ENCODE assay signal across 10 cellular contexts in the genomic region with DNA sequence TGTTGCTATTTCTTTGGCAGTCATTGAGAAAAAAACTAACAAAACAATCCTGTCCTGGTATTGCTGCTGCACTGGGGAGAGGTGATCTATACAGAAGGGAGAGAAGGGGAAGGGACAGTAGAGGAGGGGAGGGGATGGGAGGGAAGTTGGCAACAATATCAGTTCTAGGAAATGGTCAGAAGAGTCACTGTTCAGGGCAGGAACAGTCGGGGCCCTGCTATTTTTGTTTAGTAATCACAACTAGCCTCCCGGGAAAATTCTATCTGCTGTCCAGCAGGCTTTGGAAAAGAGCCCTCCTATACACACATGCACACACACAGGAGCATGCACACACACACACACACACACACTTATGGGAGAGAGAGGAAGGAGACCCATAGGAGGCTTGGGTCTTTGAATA.
DNase-seq lines count a peak whose midpoint lies in the region; ATAC-seq, FAIRE-seq and TF ChIP-seq lines count a peak whose summit lies in the region.
"Had no signal": no experiment of that assay in that cellular context is flagged by ENCODE, and none has a peak within 500 bp of the region (broad histone marks: within the 10 kb centered on the region; RNA-seq: fewer than 3 reads in every experiment).

No MANE protein-coding gene starts in this region.

- H3K4me3 ChIP-seq in astrocyte (ENCODE audit: insufficient read depth, low read depth, low read length) (no peak overlapping the region), lower lobe of right lung (peak overlapping the region; percentile 45), transverse colon (peak overlapping the region in 2 of 4 donors; percentile 9 to 54)

- TF ChIP-seq CTCF in astrocyte (IDR thresholded peaks at IDR 0.05; ENCODE audit: insufficient read depth, low read depth, low read length) (no peak), lower lobe of right lung (IDR thresholded peaks at IDR 0.05) (no peak), transverse colon (IDR thresholded peaks at IDR 0.05) (no peak)

- in situ Hi-C loops in transverse colon (cut with MboI; ENCODE audit: low pct_ligation_motif_present in 1 of 4, low pct_unique_long_range_greater_than_20kb in 1 of 4, low sequenced_read_pairs in 3 of 4) = no loop called here

- peak overlapping the region; percentile 98 for H3K27ac Mint-ChIP-seq in activated naive CD4-positive, alpha-beta T cell treated with anti-CD3 and anti-CD28 coated beads for 36 hours
- H3K27ac Mint-ChIP-seq in astrocyte (ENCODE audit: unreplicated experiment) = no peak overlapping the region
- H3K27ac Mint-ChIP-seq: nephron progenitor cell had no signal

- 21% methylated on average over 2 of the region's 2 CpGs; no CpG with 5 or more reads in 1 of the 2 donors for WGBS in transverse colon (ENCODE audit: low coverage in 1 of 2), 2 donors

- H3K4me1 Mint-ChIP-seq in activated naive CD4-positive, alpha-beta T cell treated with anti-CD3 and anti-CD28 coated beads for 36 hours (ENCODE audit: low read depth) = peaks cover 49% of the 10 kb centered on the region
- H3K4me1 Mint-ChIP-seq in astrocyte (ENCODE audit: low read depth, unreplicated experiment) = peaks cover 5% of the 10 kb centered on the region
- H3K4me1 Mint-ChIP-seq: nephron progenitor cell had no signal

- no peak overlapping the region for H3K4me2 ChIP-seq in astrocyte (ENCODE audit: low read length)

- peaks cover 18% of the 10 kb centered on the region for H3K9me3 Mint-ChIP-seq in activated naive CD4-positive, alpha-beta T cell treated with anti-CD3 and anti-CD28 coated beads for 36 hours
- H3K9me3 Mint-ChIP-seq in astrocyte (ENCODE audit: unreplicated experiment) = peaks cover 5% of the 10 kb centered on the region

- H3K9ac ChIP-seq in astrocyte (ENCODE audit: low read length) = no peak overlapping the region

- no peaks in the 10 kb centered on the region for H3K79me2 ChIP-seq in astrocyte (ENCODE audit: insufficient read depth, low read length)

- H3K4me3 Mint-ChIP-seq in activated naive CD4-positive, alpha-beta T cell treated with anti-CD3 and anti-CD28 coated beads for 36 hours = peak overlapping the region; percentile 88
- no peak overlapping the region for H3K4me3 Mint-ChIP-seq in astrocyte (ENCODE audit: unreplicated experiment)
- H3K4me3 Mint-ChIP-seq: nephron progenitor cell had no signal

- no peak for TF ChIP-seq EP300 in transverse colon (IDR thresholded peaks at IDR 0.05; ENCODE audit: low read depth)

- H2AFZ ChIP-seq in astrocyte (ENCODE audit: low read depth, low read length) = no peak overlapping the region

- CTCF ChIA-PET in activated naive CD4-positive, alpha-beta T cell treated with anti-CD3 and anti-CD28 coated beads for 36 hours (lab: Charles Lee) = interaction anchor here (0.6 kb wide), 1 partner anchor 745 kb away, joined by 5 read pairs; no protein-coding TSS in a partner anchor

- no peak for TF ChIP-seq POLR2A in transverse colon (IDR thresholded peaks at IDR 0.05)

- FAIRE-seq in astrocyte (lab: Jason Lieb, UNC) = no peak

- intact Hi-C loops in activated naive CD4-positive, alpha-beta T cell treated with anti-CD3 and anti-CD28 coated beads for 36 hours (cut with micrococcal nuclease) = loop anchor here (5.0 kb wide), 1 partner anchor 270 kb away; no protein-coding TSS in a partner anchor
- intact Hi-C loops in lower lobe of right lung (cut with DNase I) (no loop called here), transverse colon (cut with DNase I; ENCODE audit: low total_unique reads) (no loop called here)

- H3K36me3 ChIP-seq in astrocyte (ENCODE audit: insufficient read depth, low read length) = no peaks in the 10 kb centered on the region
- H3K36me3 ChIP-seq in lower lobe of right lung = no peaks in the 10 kb centered on the region
- H3K36me3 ChIP-seq in transverse colon = peaks cover 0 to 7% (median 0%) of the 10 kb centered on the region in 4 donors

- H3K36me3 Mint-ChIP-seq in activated naive CD4-positive, alpha-beta T cell treated with anti-CD3 and anti-CD28 coated beads for 36 hours (ENCODE audit: low read depth) = peaks cover 56% of the 10 kb centered on the region
- no peaks in the 10 kb centered on the region for H3K36me3 Mint-ChIP-seq in astrocyte (ENCODE audit: low read depth, unreplicated experiment)

- peak; percentile 53 to 67 for ATAC-seq in lower lobe of right lung
- ATAC-seq in GM19463 (IDR thresholded peaks at IDR 0.05; ENCODE audit: unreplicated experiment) = no peak

- H3K27ac ChIP-seq in astrocyte (ENCODE audit: low read depth, low read length) (no peak overlapping the region), lower lobe of right lung (peak overlapping the region; percentile 85), transverse colon (peak overlapping the region; percentile 85 to 91 (median 88))
- H3K27ac ChIP-seq: C4-2B had no signal

- no peaks in the 10 kb centered on the region for H3K27me3 Mint-ChIP-seq in activated naive CD4-positive, alpha-beta T cell treated with anti-CD3 and anti-CD28 coated beads for 36 hours (ENCODE audit: low read depth)
- no peaks in the 10 kb centered on the region for H3K27me3 Mint-ChIP-seq in astrocyte (ENCODE audit: low read depth, unreplicated experiment)

- peaks cover 7% of the 10 kb centered on the region for H3K4me1 ChIP-seq in astrocyte (ENCODE audit: insufficient read depth, low read length)
- H3K4me1 ChIP-seq in lower lobe of right lung = peaks cover 23% of the 10 kb centered on the region
- peaks cover 0 to 46% (median 6%) of the 10 kb centered on the region in 4 donors for H3K4me1 ChIP-seq in transverse colon

- H3K9me3 ChIP-seq in astrocyte (ENCODE audit: insufficient read depth, low read depth, low read length) (no peaks in the 10 kb centered on the region), lower lobe of right lung (peaks cover 6% of the 10 kb centered on the region), transverse colon (peaks cover 5 to 7% of the 10 kb centered on the region in 2 donors)

- no peaks in the 10 kb centered on the region for H3K27me3 ChIP-seq in astrocyte (ENCODE audit: insufficient read depth, low read length)
- H3K27me3 ChIP-seq in lower lobe of right lung (ENCODE audit: low read depth) = no peaks in the 10 kb centered on the region
- H3K27me3 ChIP-seq in transverse colon = no peaks in the 10 kb centered on the region

- no peaks in the 10 kb centered on the region for H4K20me1 ChIP-seq in astrocyte (ENCODE audit: insufficient read depth, low read length)

- peak; percentile 32 for DNase-seq in activated naive CD4-positive, alpha-beta T cell treated with anti-CD3 and anti-CD28 coated beads for 36 hours
- no peak for DNase-seq in activated naive CD4-positive, alpha-beta T cell treated with Interleukin-2 at 50 U/mL for 16 hours
- DNase-seq in astrocyte (ENCODE audit: low read depth) (peak; percentile 12), lower lobe of right lung (no peak), transverse colon (no peak), mucosa of gallbladder (ENCODE audit: low spot score) (no peak), NCI-H82 treated with DMSO at 0.1 percent for 48 hours (lab: John Stamatoyannopoulos, UW; ENCODE audit: unreplicated experiment) (no peak)
- DNase-seq: nephron progenitor cell had no signal

Comparison
In these comparisons a context has a peak if more than half of its experiments do, and no peak if none do; other contexts are left out.
1. DNase-seq: peak in activated naive CD4-positive, alpha-beta T cell treated with anti-CD3 and anti-CD28 coated beads for 36 hours (single experiment) and astrocyte (single experiment); none in activated naive CD4-positive, alpha-beta T cell treated with Interleukin-2 at 50 U/mL for 16 hours (single experiment), lower lobe of right lung (single experiment), transverse colon (single experiment), mucosa of gallbladder (single experiment) and NCI-H82 treated with DMSO at 0.1 percent for 48 hours (single experiment).